14 cellular contexts compared by ENCODE assay signal in the genomic region with DNA sequence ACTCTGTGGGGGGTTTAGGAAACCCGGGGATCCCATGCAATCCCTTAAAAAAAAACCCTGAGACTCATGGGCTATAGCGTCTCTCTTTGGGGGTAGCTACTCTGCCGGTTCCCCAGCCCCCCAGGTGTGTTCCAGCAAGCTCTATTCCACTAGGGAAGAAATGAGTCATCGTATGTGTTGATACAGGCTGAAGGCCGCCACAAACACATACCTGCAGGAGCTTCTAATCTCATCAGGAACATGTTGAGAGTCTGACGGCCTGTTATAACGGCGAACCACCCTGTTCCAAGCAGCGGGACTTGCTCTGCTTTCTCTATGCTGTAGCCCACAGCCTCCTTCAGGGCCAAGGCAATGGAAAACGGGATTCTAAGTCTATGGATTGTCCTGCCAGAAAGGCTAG. TPM values are rescaled to one million over a fixed set of nuclear protein-coding genes. Genes with fewer than 3 reads are reported as not detected.
DNase-seq lines count a peak whose midpoint lies in the region; ATAC-seq and TF ChIP-seq lines count a peak whose summit lies in the region.
"Had no signal": no experiment of that assay in that cellular context is flagged by ENCODE, and none has a peak within 500 bp of the region (broad histone marks: within the 10 kb centered on the region; RNA-seq: fewer than 3 reads in every experiment).

No MANE protein-coding gene starts in this region.

- DNase-seq in HPDE6-E6E7 (ENCODE audit: extremely low spot score) (peak; percentile 60), islet precursor cell (peak; percentile 68), sigmoid colon (no peak), COR-L47 (lab: John Stamatoyannopoulos, UW) (no peak)
- DNase-seq in activated CD4-positive, alpha-beta memory T cell treated with anti-CD3 and anti-CD28 coated beads, Interleukin-2, amount 10 ng/mL, durations not matched to agents 7 days and 5 days = peak; percentile 2
- DNase-seq: activated CD4-positive, alpha-beta T cell treated with anti-CD3 and anti-CD28 coated beads, Interleukin-2, amount 50 U/mL, for 1 hour had no signal

- no peaks in the 10 kb centered on the region for H3K4me1 Mint-ChIP-seq in activated CD4-positive, alpha-beta memory T cell treated with anti-CD3 and anti-CD28 coated beads, Interleukin-2, amount 10 ng/mL, durations not matched to agents 7 days and 5 days

- no peaks in the 10 kb centered on the region for H3K9me3 ChIP-seq in subcutaneous abdominal adipose tissue (ENCODE audit: control insufficient read depth in 5 of 5, low read length in 5 of 5)
- H3K9me3 ChIP-seq in sigmoid colon = no peaks in the 10 kb centered on the region

- H3K9ac ChIP-seq in subcutaneous abdominal adipose tissue (ENCODE audit: low read length in 5 of 5) = no peak overlapping the region

- no peak overlapping the region for H3K27ac Mint-ChIP-seq in activated CD4-positive, alpha-beta memory T cell treated with anti-CD3 and anti-CD28 coated beads, Interleukin-2, amount 10 ng/mL, durations not matched to agents 7 days and 5 days
- H3K27ac Mint-ChIP-seq: CD8-positive, alpha-beta T cell had no signal

- H3K4me3 Mint-ChIP-seq in activated CD4-positive, alpha-beta memory T cell treated with anti-CD3 and anti-CD28 coated beads, Interleukin-2, amount 10 ng/mL, durations not matched to agents 7 days and 5 days = no peak overlapping the region
- H3K4me3 Mint-ChIP-seq: CD8-positive, alpha-beta T cell had no signal

- no peaks in the 10 kb centered on the region for H3K9me3 Mint-ChIP-seq in activated CD4-positive, alpha-beta memory T cell treated with anti-CD3 and anti-CD28 coated beads, Interleukin-2, amount 10 ng/mL, durations not matched to agents 7 days and 5 days
- H3K9me3 Mint-ChIP-seq: CD8-positive, alpha-beta T cell had no signal

- H3K36me3 Mint-ChIP-seq in activated CD4-positive, alpha-beta memory T cell treated with anti-CD3 and anti-CD28 coated beads, Interleukin-2, amount 10 ng/mL, durations not matched to agents 7 days and 5 days (ENCODE audit: low read depth) = no peaks in the 10 kb centered on the region
- H3K36me3 Mint-ChIP-seq: CD8-positive, alpha-beta T cell had no signal

- ATAC-seq in GM21723 (IDR thresholded peaks at IDR 0.05; ENCODE audit: unreplicated experiment) = no peak
- ATAC-seq: CD8-positive, alpha-beta T cell had no signal

- H3K27me3 ChIP-seq in subcutaneous abdominal adipose tissue (ENCODE audit: control insufficient read depth in 5 of 5, insufficient read depth in 4 of 5, low read length in 5 of 5) (no peaks in the 10 kb centered on the region), sigmoid colon (no peaks in the 10 kb centered on the region)

- H3K4me3 ChIP-seq in subcutaneous abdominal adipose tissue (ENCODE audit: low read depth in 1 of 5, low read length in 5 of 5) (no peak overlapping the region), sigmoid colon (no peak overlapping the region)
- H3K4me3 ChIP-seq: cardiac muscle cell had no signal

- TF ChIP-seq EP300 in sigmoid colon (IDR thresholded peaks at IDR 0.05) = no peak

- no peaks in the 10 kb centered on the region for H3K36me3 ChIP-seq in subcutaneous abdominal adipose tissue (ENCODE audit: control insufficient read depth in 5 of 5, insufficient read depth in 5 of 5, low read length in 5 of 5)
- H3K36me3 ChIP-seq in sigmoid colon = no peaks in the 10 kb centered on the region
- H3K36me3 ChIP-seq: cardiac muscle cell had no signal

- H3K4me1 ChIP-seq in subcutaneous abdominal adipose tissue (ENCODE audit: control insufficient read depth in 5 of 5, insufficient read depth in 5 of 5, low read length in 5 of 5) = peaks cover 3 to 45% (median 36%) of the 10 kb centered on the region in 5 donors
- H3K4me1 ChIP-seq in sigmoid colon = peaks cover 0 to 34% (median 13%) of the 10 kb centered on the region in 4 donors

- no peak for TF ChIP-seq CTCF in sigmoid colon (IDR thresholded peaks at IDR 0.05)

- H3K27ac ChIP-seq in subcutaneous abdominal adipose tissue (ENCODE audit: low read depth, low read length) = peak overlapping the region; percentile 54
- peak overlapping the region in 1 of 4 donors; percentile 43 for H3K27ac ChIP-seq in sigmoid colon
- H3K27ac ChIP-seq: cardiac muscle cell, HL-60 had no signal

- H3K27me3 Mint-ChIP-seq in activated CD4-positive, alpha-beta memory T cell treated with anti-CD3 and anti-CD28 coated beads, Interleukin-2, amount 10 ng/mL, durations not matched to agents 7 days and 5 days = peaks cover 2% of the 10 kb centered on the region

- intact Hi-C loops in sigmoid colon (cut with DNase I) = no loop called here

- no peak for TF ChIP-seq POLR2A in sigmoid colon (IDR thresholded peaks at IDR 0.05)

- CTCF ChIA-PET in activated CD4-positive, alpha-beta memory T cell treated with anti-CD3 and anti-CD28 coated beads, Interleukin-2, amount 10 ng/mL, durations not matched to agents 7 days and 5 days (lab: Charles Lee) = no interaction called here

- 38 to 74% methylated on average over 10 of the region's 10 CpGs for WGBS in sigmoid colon, 2 donors

- POLR2A ChIA-PET in activated CD4-positive, alpha-beta memory T cell treated with anti-CD3 and anti-CD28 coated beads, Interleukin-2, amount 10 ng/mL, durations not matched to agents 7 days and 5 days (lab: Charles Lee) = no interaction called here

RNA-seq across cellular contexts. Expression of gene KRT5, which starts 1.0 kb away (rescaled TPM):
- total RNA-seq in activated CD4-positive, alpha-beta memory T cell treated with anti-CD3 and anti-CD28 coated beads, Interleukin-2, amount 10 ng/mL, durations not matched to agents 7 days and 5 days = not detected
- under 1 TPM in 1 of 4 donors, not detected in 3; 0.36 TPM for total RNA-seq in sigmoid colon
- polyA plus RNA-seq in sigmoid colon = 1 to 10 TPM in 2 of 3 donors, not detected in 1; 1.1 to 7.8 TPM
- total RNA-seq: cardiac muscle cell; CD8-positive, alpha-beta T cell; T-helper 2 cell treated with Interferon-gamma antibody and Interleukin-4, amounts not matched to agents 100 ng/mL and 5 ng/mL, for 36 hours had no signal

RNA-seq across cellular contexts. Expression of gene KRT6A, which starts 28.1 kb away (rescaled TPM):
- total RNA-seq in activated CD4-positive, alpha-beta memory T cell treated with anti-CD3 and anti-CD28 coated beads, Interleukin-2, amount 10 ng/mL, durations not matched to agents 7 days and 5 days = not detected
- not detected for total RNA-seq in sigmoid colon
- 1 to 10 TPM in 1 of 3 donors, under 1 TPM in 1, not detected in 1; 0.19 to 6.0 TPM for polyA plus RNA-seq in sigmoid colon
- total RNA-seq: cardiac muscle cell; CD8-positive, alpha-beta T cell; mononuclear cell; T-helper 2 cell treated with Interferon-gamma antibody and Interleukin-4, amounts not matched to agents 100 ng/mL and 5 ng/mL, for 36 hours had no signal

RNA-seq across cellular contexts. Expression of gene KRT71, which starts 31.8 kb away (rescaled TPM):
- total RNA-seq in activated CD4-positive, alpha-beta memory T cell treated with anti-CD3 and anti-CD28 coated beads, Interleukin-2, amount 10 ng/mL, durations not matched to agents 7 days and 5 days = not detected
- total RNA-seq in sigmoid colon = not detected
- not detected for polyA plus RNA-seq in sigmoid colon
- total RNA-seq: cardiac muscle cell; CD8-positive, alpha-beta T cell; mononuclear cell; pulmonary artery endothelial cell; T-helper 2 cell treated with Interferon-gamma antibody and Interleukin-4, amounts not matched to agents 100 ng/mL and 5 ng/mL, for 36 hours had no signal
- polyA plus RNA-seq: cardiac muscle cell had no signal

RNA-seq across cellular contexts. Expression of gene KRT6C, which starts 47.6 kb away (rescaled TPM):
- total RNA-seq in activated CD4-positive, alpha-beta memory T cell treated with anti-CD3 and anti-CD28 coated beads, Interleukin-2, amount 10 ng/mL, durations not matched to agents 7 days and 5 days = not detected
- total RNA-seq in sigmoid colon = not detected
- under 1 TPM in 1 of 3 donors, not detected in 2; 0.60 TPM for polyA plus RNA-seq in sigmoid colon
- total RNA-seq: cardiac muscle cell; CD8-positive, alpha-beta T cell; mononuclear cell; pulmonary artery endothelial cell; T-helper 2 cell treated with Interferon-gamma antibody and Interleukin-4, amounts not matched to agents 100 ng/mL and 5 ng/mL, for 36 hours had no signal
- polyA plus RNA-seq: cardiac muscle cell had no signal

RNA-seq across cellular contexts. Expression of gene KRT74, which starts 52.5 kb away (rescaled TPM):
- total RNA-seq in activated CD4-positive, alpha-beta memory T cell treated with anti-CD3 and anti-CD28 coated beads, Interleukin-2, amount 10 ng/mL, durations not matched to agents 7 days and 5 days = not detected
- not detected for total RNA-seq in sigmoid colon
- not detected for polyA plus RNA-seq in sigmoid colon
- total RNA-seq: cardiac muscle cell; CD8-positive, alpha-beta T cell; pulmonary artery endothelial cell; T-helper 2 cell treated with Interferon-gamma antibody and Interleukin-4, amounts not matched to agents 100 ng/mL and 5 ng/mL, for 36 hours had no signal
- polyA plus RNA-seq: cardiac muscle cell had no signal

Comparison
In these comparisons a context has a peak if more than half of its experiments do, and no peak if none do; other contexts are left out.
1. DNase-seq: peak in HPDE6-E6E7 (single experiment), activated CD4-positive, alpha-beta memory T cell treated with anti-CD3 and anti-CD28 coated beads, Interleukin-2, amount 10 ng/mL, durations not matched to agents 7 days and 5 days (single experiment) and islet precursor cell (single experiment); none in sigmoid colon (single experiment) and COR-L47 (single experiment).